21 cellular contexts compared by ENCODE assay signal in the genomic region with DNA sequence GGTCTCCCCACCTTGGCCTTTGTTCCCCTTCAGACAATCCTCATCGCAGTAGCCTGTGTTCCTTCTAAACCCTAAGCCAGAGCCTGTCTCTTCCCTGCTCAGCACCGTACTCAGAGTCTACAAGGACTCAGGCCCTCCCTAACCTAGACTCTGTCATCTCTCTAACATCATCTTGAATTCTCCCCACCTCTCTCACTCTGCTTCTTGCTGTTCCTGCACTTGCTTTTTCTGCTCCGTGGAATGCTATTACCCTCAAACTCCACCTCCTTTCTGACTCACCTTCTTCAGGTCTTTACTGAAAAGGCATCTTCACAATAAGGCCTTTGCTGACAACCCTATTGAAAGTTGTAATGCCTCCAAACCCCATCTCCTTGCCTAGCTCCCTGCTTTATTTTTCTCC.
A peak's percentile ranks its signal among the peaks of the same experiment; 100 is the strongest.
DNase-seq lines count a peak whose midpoint lies in the region; ATAC-seq and TF ChIP-seq lines count a peak whose summit lies in the region.
"Had no signal": no experiment of that assay in that cellular context is flagged by ENCODE, and none has a peak within 500 bp of the region (broad histone marks: within the 10 kb centered on the region; RNA-seq: fewer than 3 reads in every experiment).

No MANE protein-coding gene starts in this region.

- peaks cover 8% of the 10 kb centered on the region; the same call in 1 of the 2 replicates for H3K9me1 ChIP-seq in IMR-90 (ENCODE audit: insufficient read depth, low read length)

- peak overlapping the region; percentile 93 for H2BK120ac ChIP-seq in IMR-90 (ENCODE audit: low read depth, low read length)

- ATAC-seq in IMR-90 (ENCODE audit: low read depth) = no peak; the same call in 1 of the 2 replicates
- ATAC-seq: activated T-cell treated with anti-CD3 and anti-CD28 coated beads, Interleukin-2, amount 50 U/mL, for 4 hours; gastroesophageal sphincter had no signal

- H4K8ac ChIP-seq in IMR-90 (ENCODE audit: low read depth in 2 of 2, low read length in 2 of 2) = peak overlapping the region; percentile 36 to 76; a peak in 3 of 4 replicates

- dilution Hi-C loops in IMR-90 (cut with HindIII; ENCODE audit: low sequenced_read_pairs, unreplicated experiment) = no loop called here

- peak overlapping the region; percentile 55 for H3K4me2 ChIP-seq in DOHH2 (ENCODE audit: low read length)
- H3K4me2 ChIP-seq in IMR-90 (ENCODE audit: low read depth, low read length) = no peak overlapping the region; the same call in 1 of the 2 replicates
- H3K4me2 ChIP-seq: KMS-11 had no signal

- TF ChIP-seq RAD21 in IMR-90 (IDR thresholded peaks at IDR 0.05; ENCODE audit: low read length) = no peak

- peak overlapping the region; percentile 85 for H2BK20ac ChIP-seq in IMR-90 (ENCODE audit: low read depth, low read length)

- peak overlapping the region; percentile 69 for H2AFZ ChIP-seq in IMR-90 (replicated peaks; ENCODE audit: low read length, poor library complexity)

- H3K9me3 ChIP-seq in DOHH2 (ENCODE audit: control insufficient read depth, insufficient read depth, low read length) = no peaks in the 10 kb centered on the region
- H3K9me3 ChIP-seq in IMR-90 (ENCODE audit: control insufficient read depth, insufficient read depth, low read length) = no peaks in the 10 kb centered on the region
- H3K9me3 ChIP-seq: gastroesophageal sphincter, sigmoid colon had no signal

- no TSS peak for BruUV-seq in IMR-90 (replicated peaks; lab: Mats Ljungman, UMichigan)

- intact Hi-C loops in IMR-90 (cut with micrococcal nuclease) = no loop called here

- no peaks in the 10 kb centered on the region for H3K79me2 ChIP-seq in DOHH2 (ENCODE audit: control insufficient read depth, low read length)

- peak overlapping the region; percentile 31 for H2AK9ac ChIP-seq in IMR-90 (replicated peaks; ENCODE audit: low read depth, low read length, poor library complexity)

- H4K91ac ChIP-seq in IMR-90 (ENCODE audit: insufficient read depth, low read depth, low read length) = peak overlapping the region; percentile 77

- H4K20me1 ChIP-seq in DOHH2 (ENCODE audit: control insufficient read depth, insufficient read depth, low read depth, low read length) (no peaks in the 10 kb centered on the region), IMR-90 (ENCODE audit: insufficient read depth, low read length) (no peaks in the 10 kb centered on the region)

- no peak overlapping the region for H3K9ac ChIP-seq in IMR-90 (ENCODE audit: low read depth, low read length)
- H3K9ac ChIP-seq: KMS-11 had no signal

- peaks cover 30% of the 10 kb centered on the region for H3K4me1 ChIP-seq in DOHH2 (ENCODE audit: control insufficient read depth, low read length)
- peaks cover 16% of the 10 kb centered on the region for H3K4me1 ChIP-seq in IMR-90 (ENCODE audit: control insufficient read depth, insufficient read depth, low read length)
- H3K4me1 ChIP-seq: gastroesophageal sphincter, sigmoid colon had no signal

- H3K56ac ChIP-seq in IMR-90 (ENCODE audit: extremely low read depth, insufficient read depth, low read length) = 0 out of 2 replicates have a peak overlapping the region, but pooled peaks have one; percentile 1

- H4K5ac ChIP-seq in IMR-90 (ENCODE audit: low read depth, low read length) = peak overlapping the region; percentile 94

- no peaks in the 10 kb centered on the region for H3K79me1 ChIP-seq in IMR-90 (ENCODE audit: low read depth in 1 of 2, low read length in 2 of 2)

- in situ Hi-C loops in IMR-90 (cut with MboI; ENCODE audit: low sequenced_read_pairs) = no loop called here

- no peak for TF ChIP-seq POLR2A in IMR-90 (IDR thresholded peaks at IDR 0.05; ENCODE audit: low read depth, low read length)

- peak overlapping the region; percentile 83 for H3K4ac ChIP-seq in IMR-90 (ENCODE audit: low read depth, low read length)

- H3K36me3 ChIP-seq in DOHH2 (ENCODE audit: control insufficient read depth, low read length) (peaks cover 4% of the 10 kb centered on the region; the same call in 1 of the 2 replicates), IMR-90 (ENCODE audit: control insufficient read depth, insufficient read depth, low read length) (no peaks in the 10 kb centered on the region)
- H3K36me3 ChIP-seq: brain microvascular endothelial cell, gastroesophageal sphincter, sigmoid colon had no signal

- H3K27me3 ChIP-seq in DOHH2 (ENCODE audit: control insufficient read depth, low read length) = no peaks in the 10 kb centered on the region
- H3K27me3 ChIP-seq in IMR-90 (ENCODE audit: control insufficient read depth, insufficient read depth, low read length) = no peaks in the 10 kb centered on the region
- H3K27me3 ChIP-seq: brain microvascular endothelial cell, gastroesophageal sphincter, sigmoid colon had no signal

- peak overlapping the region; percentile 88; the same call in 1 of the 2 replicates for H3K18ac ChIP-seq in IMR-90 (ENCODE audit: low read depth, low read length)

- H3K27ac ChIP-seq in DOHH2 (ENCODE audit: low read depth, low read length) (peak overlapping the region; percentile 24; the same call in 1 of the 2 replicates), IMR-90 (ENCODE audit: insufficient read depth, low read length) (no peak overlapping the region; the same call in 1 of the 2 replicates)
- H3K27ac ChIP-seq: brain microvascular endothelial cell, gastroesophageal sphincter, KMS-11, sigmoid colon had no signal

- peak overlapping the region; percentile 43; the same call in 2 of the 3 replicates for H2BK15ac ChIP-seq in IMR-90 (ENCODE audit: low read depth, low read length)

- H2AK5ac ChIP-seq in IMR-90 (ENCODE audit: low read depth, low read length) = peak overlapping the region; percentile 59

- peak overlapping the region; percentile 86 for H2BK5ac ChIP-seq in IMR-90 (ENCODE audit: low read depth, low read length, poor library complexity, severe bottlenecking)

- no peaks in the 10 kb centered on the region for H3F3A ChIP-seq in DOHH2 (ENCODE audit: control insufficient read depth, insufficient read depth)

- H3K14ac ChIP-seq in IMR-90 (replicated peaks; ENCODE audit: low read depth, low read length) = peak overlapping the region; percentile 88

- 90% methylated on average over 3 of the region's 3 CpGs; no CpG with 5 or more reads in 1 of the 2 experiments for WGBS in IMR-90 (ENCODE audit: extremely low coverage in 2 of 2, insufficient read length in 1 of 2), 2 experiments

- TF ChIP-seq CTCF in DOHH2 (IDR thresholded peaks at IDR 0.05; ENCODE audit: low read depth, low read length, poor library complexity, severe bottlenecking) (no peak), IMR-90 (conservative IDR thresholded peaks at IDR 0.05; ENCODE audit: low read depth, low read length) (no peak)

- H3K4me3 ChIP-seq in DOHH2 (ENCODE audit: low read length) (peak overlapping the region; percentile 46), IMR-90 (ENCODE audit: insufficient read depth, low read depth, low read length) (no peak overlapping the region)
- H3K4me3 ChIP-seq: gastroesophageal sphincter, sigmoid colon had no signal

- CTCF ChIA-PET in IMR-90 (lab: Yijun Ruan, JAX) = interaction anchor here (0.5 kb wide), 1 partner anchor 13 kb away, joined by 3 read pairs; no protein-coding TSS in a partner anchor

- H3K9me2 ChIP-seq in DOHH2 (replicated peaks; ENCODE audit: control insufficient read depth, low read length) = no peaks in the 10 kb centered on the region

- peak; percentile 30 for DNase-seq in IMR-90
- DNase-seq in astrocyte of the hippocampus (ENCODE audit: low read depth, low spot score) = peak; percentile 54
- DNase-seq in kidney tubule cell (ENCODE audit: low spot score) = peak; percentile 39
- DNase-seq in NCI-H748 (lab: John Stamatoyannopoulos, UW; ENCODE audit: unreplicated experiment) = no peak
- DNase-seq in activated CD8-positive, alpha-beta memory T cell treated with anti-CD3 and anti-CD28 coated beads, Interleukin-2, amount 50 U/mL, for 48 hours = no peak
- no peak for DNase-seq in activated CD8-positive, alpha-beta memory T cell treated with anti-CD3 and anti-CD28 coated beads for 24 hours
- no peak for DNase-seq in SIG-M5 (lab: John Stamatoyannopoulos, UW)
- DNase-seq: activated CD4-positive, alpha-beta T cell treated with anti-CD3 and anti-CD28 coated beads, Interleukin-2, amount 50 U/mL, for 4 hours; activated T-cell treated with anti-CD3 and anti-CD28 coated beads, Interleukin-2, amount 50 U/mL, for 4 hours; brain microvascular endothelial cell; CD8-positive, alpha-beta memory T cell; DMS79 treated with DMSO at 0.1 percent for 48 hours; HCEC 1CT; NCI-H1092 treated with DMSO at 0.1 percent for 48 hours; NCI-H2081 treated with DMSO at 0.1 percent for 48 hours; NCI-H526 treated with DMSO at 0.1 percent for 48 hours; sigmoid colon; stimulated activated CD4-positive, alpha-beta T cell treated with anti-CD3 and anti-CD28 coated beads, Interleukin-1b, Interleukin-23, amount 100 ng/mL, for 48 hours had no signal

- peak overlapping the region; percentile 18 for H3K23ac ChIP-seq in IMR-90 (ENCODE audit: low read depth, low read length)

- POLR2A ChIA-PET in IMR-90 (lab: Charles Lee; ENCODE audit: unreplicated experiment) = no interaction called here

TF ChIP-seq in IMR-90, 13 proteins besides CTCF, POLR2A, EP300 and RAD21 (continues in another document):
- TF ChIP-seq ELK1 (IDR thresholded peaks at IDR 0.05; ENCODE audit: borderline replicate concordance, low read depth, low read length) = no peak
- no peak for TF ChIP-seq MAZ (IDR thresholded peaks at IDR 0.05; ENCODE audit: borderline replicate concordance, low read depth, low read length)
- TF ChIP-seq RCOR1 (IDR thresholded peaks at IDR 0.05; ENCODE audit: insufficient replicate concordance, low read length) = no peak
- no peak for TF ChIP-seq RFX5 (IDR thresholded peaks at IDR 0.05; ENCODE audit: low read depth, low read length)
- TF ChIP-seq USF2 (IDR thresholded peaks at IDR 0.05; ENCODE audit: low read depth, low read length) = no peak
- TF ChIP-seq CEBPB (IDR thresholded peaks at IDR 0.05; ENCODE audit: low read depth, low read length) = no peak
- TF ChIP-seq BHLHE40 (IDR thresholded peaks at IDR 0.05; ENCODE audit: low read depth, low read length) = no peak
- TF ChIP-seq SMC3 (IDR thresholded peaks at IDR 0.05; ENCODE audit: low read depth, low read length) = no peak

Comparison
In these comparisons a context has a peak if more than half of its experiments do, and no peak if none do; other contexts are left out.
1. DNase-seq: peak in IMR-90 (single experiment), astrocyte of the hippocampus (single experiment) and kidney tubule cell (single experiment); none in NCI-H748 (single experiment), activated CD8-positive, alpha-beta memory T cell treated with anti-CD3 and anti-CD28 coated beads, Interleukin-2, amount 50 U/mL, for 48 hours (single experiment), activated CD8-positive, alpha-beta memory T cell treated with anti-CD3 and anti-CD28 coated beads for 24 hours (single experiment) and SIG-M5 (single experiment).